ENCODE assay signal across 1 cellular context in genomic region chr3:184333700-184334099, GRCh38.
TF ChIP-seq lines count a peak whose summit lies in the region.

No MANE protein-coding gene starts in this region.

TF ChIP-seq in SK-N-SH, 30 proteins besides CTCF, POLR2A, EP300 and RAD21:
- TF ChIP-seq USF2 (IDR thresholded peaks at IDR 0.05; ENCODE audit: borderline replicate concordance, low read depth, low read length) (no peak), NFIC (IDR thresholded peaks at IDR 0.05; ENCODE audit: borderline replicate concordance) (no peak), RXRA (IDR thresholded peaks at IDR 0.05; ENCODE audit: borderline replicate concordance, low read depth) (no peak), RFX5 (IDR thresholded peaks at IDR 0.05; ENCODE audit: low read length) (no peak), PBX3 (IDR thresholded peaks at IDR 0.05) (no peak), ZBTB33 (IDR thresholded peaks at IDR 0.05; ENCODE audit: borderline replicate concordance, low read depth) (no peak), SMC3 (IDR thresholded peaks at IDR 0.05; ENCODE audit: low read depth, low read length) (no peak), TCF12 (IDR thresholded peaks at IDR 0.05) (no peak), RCOR1 (IDR thresholded peaks at IDR 0.05; ENCODE audit: low read length) (no peak), ELF1 (IDR thresholded peaks at IDR 0.05) (no peak), FOXJ3 (CRISPR knock-in tag; IDR thresholded peaks at IDR 0.05) (no peak), NRF1 (IDR thresholded peaks at IDR 0.05; ENCODE audit: low read depth, low read length) (no peak)
